ENCODE assay signal across 12 cellular contexts in genomic region chr16:87735270-87736002, GRCh38.
"Had no signal": no experiment of that assay in that cellular context is flagged by ENCODE, and none has a peak within 500 bp of the region (broad histone marks: within the 10 kb centered on the region; RNA-seq: fewer than 3 reads in every experiment).

No MANE protein-coding gene starts in this region.

- H3K4me3 ChIP-seq: ascending aorta, transverse colon had no signal

- H3K4me1 ChIP-seq: transverse colon had no signal

- H3K27ac ChIP-seq: ascending aorta, neutrophil, transverse colon had no signal

- H3K27me3 ChIP-seq: ascending aorta, neutrophil, transverse colon had no signal

- H3K9me3 ChIP-seq: ascending aorta, neutrophil, transverse colon had no signal

- DNase-seq: activated CD4-positive, CD25-positive, alpha-beta regulatory T cell treated with anti-CD3 and anti-CD28 coated beads, Interleukin-2, amount 50 U/mL, for 72 hours; activated naive CD4-positive, alpha-beta T cell treated with anti-CD3 and anti-CD28 coated beads, Interleukin-2, amount 10 ng/mL, durations not matched to agents 7 days and 5 days; activated T-cell treated with anti-CD3 and anti-CD28 coated beads for 4 hours; naive thymus-derived CD4-positive, alpha-beta T cell; posterior cingulate gyrus; retina; stimulated activated CD4-positive, alpha-beta T cell treated with anti-CD3 and anti-CD28 coated beads, Interleukin-15, amount 100 ng/mL, for 24 hours; stimulated activated CD4-positive, alpha-beta T cell treated with anti-CD3 and anti-CD28 coated beads, Interleukin-4, amount 100 ng/mL, for 24 hours; stimulated activated naive CD8-positive, alpha-beta T cell treated with anti-CD3 and anti-CD28 coated beads, Interleukin-15, Interleukin-2, amounts not matched to agents 100 U/mL and 50 U/mL, for 24 hours; transverse colon had no signal
